In the genomic region with DNA sequence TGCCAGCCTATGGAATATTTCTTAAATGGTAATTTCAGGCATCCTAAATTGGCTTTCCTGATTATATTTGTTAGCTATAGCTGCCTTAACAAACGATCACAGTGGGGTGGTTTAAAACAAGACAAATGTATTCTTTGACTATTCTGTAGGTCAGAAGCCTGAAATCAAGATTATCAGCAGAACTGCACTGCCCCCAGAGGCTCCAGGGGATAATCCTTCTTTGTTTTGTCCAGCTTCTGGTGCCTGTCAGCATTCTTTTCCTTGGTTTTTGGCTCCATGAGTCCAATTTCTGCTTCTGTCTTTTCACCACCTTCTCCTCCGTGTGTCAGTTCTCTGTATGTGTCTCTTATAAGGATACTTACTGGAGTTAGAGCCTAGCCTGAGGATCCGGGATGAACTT, we compare ENCODE assay signal across 14 cellular contexts.
A peak's percentile ranks its signal among the peaks of the same experiment; 100 is the strongest.
DNase-seq lines count a peak whose midpoint lies in the region; ATAC-seq, FAIRE-seq and TF ChIP-seq lines count a peak whose summit lies in the region.
"Had no signal": no experiment of that assay in that cellular context is flagged by ENCODE, and none has a peak within 500 bp of the region (broad histone marks: within the 10 kb centered on the region; RNA-seq: fewer than 3 reads in every experiment).

No MANE protein-coding gene starts in this region.

- H3K27ac Mint-ChIP-seq in GM23338, result peak overlapping the region; percentile 21; the same call in 1 of the 2 replicates
- H3K27ac Mint-ChIP-seq in nephron progenitor cell, result no peak overlapping the region
- H3K27ac Mint-ChIP-seq in natural killer cell, result no peak overlapping the region
- no peak overlapping the region for H3K27ac Mint-ChIP-seq in CD8-positive, alpha-beta T cell
- H3K27ac Mint-ChIP-seq: activated T-helper 2 cell treated with anti-CD3 and anti-CD28 coated beads, Interferon-gamma antibody, Interleukin-2, Interleukin-4, amounts not matched to agents 10 μg/mL and 5 μg/mL and 100 μg/mL, durations not matched to agents 14 hours and 24 hours and 36 hours; T-cell had no signal

- TF ChIP-seq EP300 in GM12878 (IDR thresholded peaks at IDR 0.05; ENCODE audit: borderline replicate concordance in 1 of 2, control insufficient read depth in 1 of 2, low read depth in 2 of 2, low read length in 2 of 2), result no peak

- DNase-seq in GM23338 (ENCODE audit: low spot score) (peak; percentile 26), LoVo (ENCODE audit: low spot score) (peak; percentile 14), GM12878 (ENCODE audit: low read depth, low spot score) (no peak), nephron progenitor cell (peak; percentile 4), natural killer cell (no peak)
- DNase-seq in stimulated activated CD4-positive, alpha-beta T cell treated with anti-CD3 and anti-CD28 coated beads, Interleukin-15, amount 100 ng/mL, for 24 hours, result no peak
- no peak for DNase-seq in CD8-positive, alpha-beta T cell
- DNase-seq: activated CD4-positive, alpha-beta T cell treated with anti-CD3 and anti-CD28 coated beads, Interleukin-2, amount 50 U/mL, for 1 hour; NCI-H1436; NCI-H774; T-cell had no signal

- RAD21 ChIA-PET in GM12878 (lab: Charles Lee; ENCODE audit: unreplicated experiment), result interaction anchor here (1.6 kb wide), 1 partner anchor 33 kb away, joined by 4 read pairs; no protein-coding TSS in a partner anchor

- FAIRE-seq in GM12878 (lab: Jason Lieb, UNC), result no peak
- FAIRE-seq: endometrium, GM12891 had no signal

- TF ChIP-seq RAD21 in GM12878 (IDR thresholded peaks at IDR 0.05; ENCODE audit: insufficient read depth, low read depth, low read length), result peak; percentile 15; the same call in 1 of the 2 replicates

- H3K4me2 ChIP-seq in GM23338 (no peak overlapping the region), GM12878 (ENCODE audit: control insufficient read depth, insufficient read depth) (no peak overlapping the region)

- H3K27ac ChIP-seq in GM23338 (ENCODE audit: low read depth) (no peak overlapping the region), GM12878 (ENCODE audit: control insufficient read depth, insufficient read depth) (no peak overlapping the region)
- H3K27ac ChIP-seq in CD8-positive, alpha-beta T cell (ENCODE audit: low read depth, low read length), result no peak overlapping the region

- H3K4me3 Mint-ChIP-seq in GM23338, result no peak overlapping the region
- no peak overlapping the region for H3K4me3 Mint-ChIP-seq in nephron progenitor cell
- no peak overlapping the region for H3K4me3 Mint-ChIP-seq in natural killer cell
- no peak overlapping the region for H3K4me3 Mint-ChIP-seq in CD8-positive, alpha-beta T cell
- H3K4me3 Mint-ChIP-seq: T-cell had no signal

- BruUV-seq in GM12878 (replicated peaks; lab: Mats Ljungman, UMichigan), result no TSS peak

- H3K27me3 ChIP-seq in GM23338 (ENCODE audit: insufficient read depth) (no peaks in the 10 kb centered on the region), GM12878 (replicated peaks in 1 of 2; ENCODE audit: control insufficient read depth in 2 of 2, insufficient read depth in 2 of 2, low read length in 1 of 2) (no peaks in the 10 kb centered on the region)
- H3K27me3 ChIP-seq in CD8-positive, alpha-beta T cell (ENCODE audit: insufficient read depth, low read length), result no peaks in the 10 kb centered on the region

- H3K79me2 ChIP-seq in GM23338 (replicated peaks; ENCODE audit: insufficient read depth) (no peaks in the 10 kb centered on the region), GM12878 (ENCODE audit: control insufficient read depth, insufficient read depth, low read length) (no peaks in the 10 kb centered on the region)

- SMC1A ChIA-PET in GM12878 (lab: Charles Lee; ENCODE audit: uncharacterized antibody, unreplicated experiment), result interaction anchor here (0.8 to 2.0 kb wide), 5 partner anchors 8 to 34 kb away, joined by 3 to 6 read pairs (median 4); no protein-coding TSS in a partner anchor

- H3K9me2 ChIP-seq in GM23338 (ENCODE audit: insufficient read depth), result peaks cover 11% of the 10 kb centered on the region; the same call in 1 of the 2 replicates

- 36% methylated on average over 3 of the region's 3 CpGs for WGBS in GM12878 (ENCODE audit: insufficient coverage, insufficient replicate concordance, low lambda C conversion rate, missing lambda C conversion rate)

- H3K4me3 ChIP-seq in GM23338, result no peak overlapping the region
- no peak overlapping the region for H3K4me3 ChIP-seq in GM12878
- no peak overlapping the region for H3K4me3 ChIP-seq in CD8-positive, alpha-beta T cell (ENCODE audit: low read depth, low read length)

- ATAC-seq in GM23338 (peak; percentile 43; the same call in 2 of the 3 replicates), GM12878 (peak; percentile 70), natural killer cell (no peak)
- ATAC-seq in CD8-positive, alpha-beta T cell, result no peak
- ATAC-seq: T-cell had no signal

- H3K36me3 ChIP-seq in GM23338 (ENCODE audit: insufficient read depth) (no peaks in the 10 kb centered on the region), GM12878 (ENCODE audit: control insufficient read depth in 2 of 2, insufficient read depth in 2 of 2, low read length in 1 of 2) (no peaks in the 10 kb centered on the region)
- H3K36me3 ChIP-seq in CD8-positive, alpha-beta T cell (ENCODE audit: insufficient read depth, low read length), result no peaks in the 10 kb centered on the region

- H3K36me3 Mint-ChIP-seq in GM23338 (ENCODE audit: low read depth) (peaks cover 16% of the 10 kb centered on the region; the same call in 2 of the 3 replicates), nephron progenitor cell (ENCODE audit: low read depth) (no peaks in the 10 kb centered on the region), natural killer cell (peaks cover 8% of the 10 kb centered on the region)
- H3K36me3 Mint-ChIP-seq in CD8-positive, alpha-beta T cell, result no peaks in the 10 kb centered on the region
- H3K36me3 Mint-ChIP-seq: T-cell had no signal

- in situ Hi-C loops in GM12878 (cut with MboI), result no loop called here

- H3K9me3 ChIP-seq in GM12878 (replicated peaks; ENCODE audit: control insufficient read depth, insufficient read depth, low read length), result no peaks in the 10 kb centered on the region
- no peaks in the 10 kb centered on the region for H3K9me3 ChIP-seq in CD8-positive, alpha-beta T cell (ENCODE audit: low read length)

- no peak for TF ChIP-seq POLR2A in GM12878 (IDR thresholded peaks at IDR 0.05; ENCODE audit: low read depth, low read length)

- H3K4me1 Mint-ChIP-seq in GM23338 (peaks cover 29% of the 10 kb centered on the region), nephron progenitor cell (no peaks in the 10 kb centered on the region), natural killer cell (no peaks in the 10 kb centered on the region)
- no peaks in the 10 kb centered on the region for H3K4me1 Mint-ChIP-seq in CD8-positive, alpha-beta T cell (ENCODE audit: low read depth)
- H3K4me1 Mint-ChIP-seq: T-cell had no signal

- no peak overlapping the region for H3K9ac ChIP-seq in GM12878 (ENCODE audit: control insufficient read depth, insufficient read depth, low read length)

- H2AFZ ChIP-seq in GM23338 (peak overlapping the region; percentile 47; the same call in 1 of the 2 replicates), GM12878 (ENCODE audit: control insufficient read depth, low read depth, low read length) (no peak overlapping the region)

- H3K9me3 Mint-ChIP-seq in GM23338 (peaks cover 7% of the 10 kb centered on the region; the same call in 2 of the 3 replicates), nephron progenitor cell (no peaks in the 10 kb centered on the region), natural killer cell (peaks cover 16 to 23% of the 10 kb centered on the region in 2 donors)
- peaks cover 7% of the 10 kb centered on the region for H3K9me3 Mint-ChIP-seq in CD8-positive, alpha-beta T cell

- H3F3A ChIP-seq in GM23338 (replicated peaks; ENCODE audit: low read depth), result no peaks in the 10 kb centered on the region

- H3K27me3 Mint-ChIP-seq in GM23338 (ENCODE audit: insufficient read depth, low read depth, poor library complexity) (no peaks in the 10 kb centered on the region), nephron progenitor cell (ENCODE audit: low read depth, poor library complexity) (peaks cover 3% of the 10 kb centered on the region), natural killer cell (ENCODE audit: low read depth in 2 of 2) (no peaks in the 10 kb centered on the region)
- H3K27me3 Mint-ChIP-seq in CD8-positive, alpha-beta T cell (ENCODE audit: low read depth), result no peaks in the 10 kb centered on the region
- H3K27me3 Mint-ChIP-seq: T-cell had no signal

- POLR2A ChIA-PET in GM12878 (lab: Charles Lee), result no interaction called here
- POLR2A ChIA-PET in CD8-positive, alpha-beta T cell (lab: Charles Lee), result no interaction called here

- intact Hi-C loops in GM12878 (cut with micrococcal nuclease; ENCODE audit: unreplicated experiment) (no loop called here), natural killer cell (cut with micrococcal nuclease) (no loop called here)
- intact Hi-C loops in CD8-positive, alpha-beta T cell (cut with DNase I, micrococcal nuclease), result no loop called here

- no peaks in the 10 kb centered on the region for H4K20me1 ChIP-seq in GM23338 (replicated peaks; ENCODE audit: insufficient read depth)
- no peaks in the 10 kb centered on the region for H4K20me1 ChIP-seq in GM12878 (ENCODE audit: control insufficient read depth, insufficient read depth)

- TF ChIP-seq CTCF in GM23338 (conservative IDR thresholded peaks at IDR 0.05; ENCODE audit: low read depth in 2 of 2) (peak; percentile 46 to 47), GM12878 (IDR thresholded peaks at IDR 0.05 in 2 of 3, conservative IDR thresholded peaks at IDR 0.05 in 1 of 3; ENCODE audit: control insufficient read depth in 2 of 3, extremely low read depth in 1 of 3, insufficient read depth in 1 of 3, low read depth in 3 of 3, low read length in 3 of 3) (no peak), nephron progenitor cell (IDR thresholded peaks at IDR 0.05) (peak; percentile 19), natural killer cell (IDR thresholded peaks at IDR 0.05) (no peak)
- no peak for TF ChIP-seq CTCF in CD8-positive, alpha-beta T cell (IDR thresholded peaks at IDR 0.05)

- H3K4me1 ChIP-seq in GM23338 (ENCODE audit: insufficient read depth), result peaks cover 24% of the 10 kb centered on the region
- no peaks in the 10 kb centered on the region for H3K4me1 ChIP-seq in GM12878 (ENCODE audit: control insufficient read depth, insufficient read depth, low read length)
- H3K4me1 ChIP-seq in CD8-positive, alpha-beta T cell (ENCODE audit: insufficient read depth, low read length), result no peaks in the 10 kb centered on the region

- CTCF ChIA-PET in GM12878 (lab: Yijun Ruan, JAX), result interaction anchor here (0.7 to 1.3 kb wide), 5 partner anchors 14 to 831 kb away, joined by 3 to 4 read pairs (median 3); no protein-coding TSS in a partner anchor
- CTCF ChIA-PET in CD8-positive, alpha-beta T cell (lab: Charles Lee), result no interaction called here

TF ChIP-seq in GM23338, 12 proteins besides CTCF, POLR2A, EP300 and RAD21 (continues in another document):
- TF ChIP-seq ZNF331 (CRISPR knock-in tag; IDR thresholded peaks at IDR 0.05; ENCODE audit: low read depth) (no peak), CREB1 (CRISPR knock-in tag; IDR thresholded peaks at IDR 0.05; ENCODE audit: low read depth) (no peak), POLR2AphosphoS5 (IDR thresholded peaks at IDR 0.05; ENCODE audit: low read depth) (no peak)

TF ChIP-seq in GM12878, 131 proteins besides CTCF, POLR2A, EP300 and RAD21 (continues in another document):
- TF ChIP-seq CBX5 (IDR thresholded peaks at IDR 0.05; ENCODE audit: low read depth), result no peak
- no peak for TF ChIP-seq IKZF2 (IDR thresholded peaks at IDR 0.05)

Comparison
In these comparisons a context has a peak if more than half of its experiments do, and no peak if none do; other contexts are left out.
1. ATAC-seq: peak in GM23338 (single experiment) and GM12878 (single experiment); none in natural killer cell (0 of 3) and CD8-positive, alpha-beta T cell (single experiment).
2. DNase-seq: peak in GM23338 (single experiment), LoVo (single experiment) and nephron progenitor cell (single experiment); none in GM12878 (single experiment), natural killer cell (single experiment), stimulated activated CD4-positive, alpha-beta T cell treated with anti-CD3 and anti-CD28 coated beads, Interleukin-15, amount 100 ng/mL, for 24 hours (single experiment) and CD8-positive, alpha-beta T cell (0 of 7).
3. CTCF ChIP-seq: peak in GM23338 (2 of 2) and nephron progenitor cell (single experiment); none in GM12878 (0 of 3), natural killer cell (single experiment) and CD8-positive, alpha-beta T cell (single experiment).